In the genomic region with DNA sequence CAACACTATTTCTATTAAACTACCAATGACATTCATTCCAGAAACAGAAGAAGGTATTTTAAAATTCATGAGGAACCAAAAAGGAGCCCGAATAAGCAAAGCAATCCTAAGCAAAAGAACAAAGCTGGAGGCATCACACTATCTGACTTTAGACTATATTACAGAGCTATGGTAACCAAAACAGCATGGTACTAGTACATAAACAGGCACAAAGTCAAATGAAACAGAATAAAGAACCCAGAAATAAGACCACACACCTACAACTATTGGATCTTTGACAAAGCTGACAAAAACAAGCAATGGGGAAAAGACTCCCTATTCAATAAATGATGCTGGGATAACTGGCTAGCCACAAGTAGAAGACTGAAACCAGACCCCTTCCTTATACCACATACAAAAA, we compare ENCODE assay signal across 2 cellular contexts.
TF ChIP-seq lines count a peak whose summit lies in the region.

No MANE protein-coding gene starts in this region.

TF ChIP-seq in HEK293, 187 proteins besides CTCF, POLR2A, EP300 and RAD21:
- TF ChIP-seq ZNF600 (tag by site-specific recombination; IDR thresholded peaks at IDR 0.05): no peak
- TF ChIP-seq, protein P1, sequence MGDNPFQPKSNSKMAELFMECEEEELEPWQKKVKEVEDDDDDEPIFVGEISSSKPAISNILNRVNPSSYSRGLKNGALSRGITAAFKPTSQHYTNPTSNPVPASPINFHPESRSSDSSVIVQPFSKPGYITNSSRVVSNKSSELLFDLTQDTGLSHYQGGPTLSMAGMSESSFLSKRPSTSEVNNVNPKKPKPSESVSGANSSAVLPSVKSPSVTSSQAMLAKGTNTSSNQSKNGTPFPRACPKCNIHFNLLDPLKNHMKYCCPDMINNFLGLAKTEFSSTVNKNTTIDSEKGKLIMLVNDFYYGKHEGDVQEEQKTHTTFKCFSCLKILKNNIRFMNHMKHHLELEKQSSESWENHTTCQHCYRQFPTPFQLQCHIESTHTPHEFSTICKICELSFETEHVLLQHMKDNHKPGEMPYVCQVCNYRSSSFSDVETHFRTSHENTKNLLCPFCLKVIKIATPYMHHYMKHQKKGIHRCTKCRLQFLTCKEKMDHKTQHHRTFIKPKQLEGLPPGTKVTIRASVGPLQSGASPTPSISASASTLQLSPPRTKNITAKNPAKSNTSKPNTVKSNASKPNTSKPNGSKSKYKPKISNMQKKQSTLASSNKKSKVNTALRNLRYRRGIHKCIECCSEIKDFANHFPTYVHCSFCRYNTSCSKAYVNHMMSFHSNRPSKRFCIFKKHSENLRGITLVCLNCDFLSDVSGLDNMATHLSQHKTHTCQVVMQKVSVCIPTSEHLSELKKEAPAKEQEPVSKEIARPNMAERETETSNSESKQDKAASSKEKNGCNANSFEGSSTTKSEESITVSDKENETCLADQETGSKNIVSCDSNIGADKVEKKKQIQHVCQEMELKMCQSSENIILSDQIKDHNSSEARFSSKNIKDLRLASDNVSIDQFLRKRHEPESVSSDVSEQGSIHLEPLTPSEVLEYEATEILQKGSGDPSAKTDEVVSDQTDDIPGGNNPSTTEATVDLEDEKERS (tag by site-specific recombination; IDR thresholded peaks at IDR 0.05): peak; percentile 88

TF ChIP-seq in K562, 482 proteins besides CTCF, POLR2A, EP300 and RAD21:
- TF ChIP-seq RBM25 (IDR thresholded peaks at IDR 0.05; ENCODE audit: low read depth, low read length, severe bottlenecking) (peak; percentile 55), CREB5 (CRISPR knock-in tag; IDR thresholded peaks at IDR 0.05) (no peak)
